In genomic region chr2:82481207-82481606, GRCh38 we compare ENCODE assay signal across 27 cellular contexts.
DNase-seq lines count a peak whose midpoint lies in the region; TF ChIP-seq lines count a peak whose summit lies in the region.
"Had no signal": no experiment of that assay in that cellular context is flagged by ENCODE, and none has a peak within 500 bp of the region (broad histone marks: within the 10 kb centered on the region; RNA-seq: fewer than 3 reads in every experiment).

No MANE protein-coding gene starts in this region.

- TF ChIP-seq EP300 in neural cell (conservative IDR thresholded peaks at IDR 0.05; ENCODE audit: poor library complexity, severe bottlenecking) = peak; percentile 65

- no peaks in the 10 kb centered on the region for H3K79me2 ChIP-seq in neural cell (replicated peaks; ENCODE audit: insufficient read depth, low read length)

- H3K27ac ChIP-seq in neural cell (ENCODE audit: low read length) = no peak overlapping the region
- H3K27ac ChIP-seq: 22Rv1; A549; BLaER1; BLaER1 treated with 17β-estradiol and CSF1 and Interleukin-3, amounts not matched to agents 10 nM and 100 nM; C4-2B had no signal

- H3K9ac ChIP-seq in neural cell (ENCODE audit: low read length) = no peak overlapping the region
- H3K9ac ChIP-seq: BLaER1; BLaER1 treated with 17β-estradiol and CSF1 and Interleukin-3, amounts not matched to agents 10 nM and 100 nM had no signal

- no peaks in the 10 kb centered on the region for H3K9me2 ChIP-seq in neural cell (ENCODE audit: insufficient read depth, low read length)

- H3K9me3 ChIP-seq in neural cell (ENCODE audit: low read length) = no peaks in the 10 kb centered on the region
- H3K9me3 ChIP-seq: BE2C; BLaER1; BLaER1 treated with 17β-estradiol and CSF1 and Interleukin-3, amounts not matched to agents 10 nM and 100 nM; Caco-2 had no signal

- TF ChIP-seq CTCF in neural cell (IDR thresholded peaks at IDR 0.05; ENCODE audit: poor library complexity, severe bottlenecking) = no peak

- H2AFZ ChIP-seq in neural cell (ENCODE audit: low read depth, low read length) = no peak overlapping the region

- peak overlapping the region; percentile 2 for H3K4me3 ChIP-seq in neural cell (ENCODE audit: low read length)
- H3K4me3 ChIP-seq: A549; BLaER1; BLaER1 treated with 17β-estradiol and CSF1 and Interleukin-3, amounts not matched to agents 10 nM and 100 nM had no signal

- H3K36me3 ChIP-seq in neural cell (ENCODE audit: insufficient read depth, low read length) = no peaks in the 10 kb centered on the region
- H3K36me3 ChIP-seq: BE2C; BLaER1; BLaER1 treated with 17β-estradiol and CSF1 and Interleukin-3, amounts not matched to agents 10 nM and 100 nM had no signal

- peak overlapping the region; percentile 17 for H3K4me2 ChIP-seq in neural cell (ENCODE audit: low read length)
- H3K4me2 ChIP-seq: A549; BLaER1; BLaER1 treated with 17β-estradiol and CSF1 and Interleukin-3, amounts not matched to agents 10 nM and 100 nM had no signal

- DNase-seq in T-helper 2 cell = no peak
- DNase-seq: 8988T; ACHN; AML-193; BE2C; C1 segment of cervical spinal cord; Caco-2; Calu3; CD4-positive, alpha-beta memory T cell; CD4-positive, alpha-beta T cell; CD4-positive, CD25-positive, alpha-beta regulatory T cell; CD8-positive, alpha-beta memory T cell; CD8-positive, alpha-beta T cell; COR-L47; DMS 273 treated with DMSO at 0.1 percent for 48 hours; DMS153; DMS53; DMS79; DMS79 treated with DMSO at 0.1 percent for 48 hours; DND-41; EL had no signal

- no peaks in the 10 kb centered on the region for H3K27me3 ChIP-seq in neural cell (ENCODE audit: insufficient read depth, low read depth, low read length)
- H3K27me3 ChIP-seq: BE2C; BLaER1; BLaER1 treated with 17β-estradiol and CSF1 and Interleukin-3, amounts not matched to agents 10 nM and 100 nM had no signal

- H4K20me1 ChIP-seq in neural cell (ENCODE audit: insufficient read depth) = no peaks in the 10 kb centered on the region
- H4K20me1 ChIP-seq: BLaER1; BLaER1 treated with 17β-estradiol and CSF1 and Interleukin-3, amounts not matched to agents 10 nM and 100 nM had no signal

- H3F3A ChIP-seq in neural cell (ENCODE audit: insufficient read depth, low read length, poor library complexity, severe bottlenecking) = no peaks in the 10 kb centered on the region

- peak; percentile 23 for TF ChIP-seq RAD21 in neural cell (conservative IDR thresholded peaks at IDR 0.05)

TF ChIP-seq in neural cell, 6 proteins besides CTCF, POLR2A, EP300 and RAD21:
- TF ChIP-seq POLR2AphosphoS5 (IDR thresholded peaks at IDR 0.05) (peak; percentile 57), TAF1 (IDR thresholded peaks at IDR 0.05; ENCODE audit: low read depth) (no peak), SMC3 (conservative IDR thresholded peaks at IDR 0.05; ENCODE audit: poor library complexity) (peak; percentile 17)
